ENCODE assay signal across 25 cellular contexts in the genomic region with DNA sequence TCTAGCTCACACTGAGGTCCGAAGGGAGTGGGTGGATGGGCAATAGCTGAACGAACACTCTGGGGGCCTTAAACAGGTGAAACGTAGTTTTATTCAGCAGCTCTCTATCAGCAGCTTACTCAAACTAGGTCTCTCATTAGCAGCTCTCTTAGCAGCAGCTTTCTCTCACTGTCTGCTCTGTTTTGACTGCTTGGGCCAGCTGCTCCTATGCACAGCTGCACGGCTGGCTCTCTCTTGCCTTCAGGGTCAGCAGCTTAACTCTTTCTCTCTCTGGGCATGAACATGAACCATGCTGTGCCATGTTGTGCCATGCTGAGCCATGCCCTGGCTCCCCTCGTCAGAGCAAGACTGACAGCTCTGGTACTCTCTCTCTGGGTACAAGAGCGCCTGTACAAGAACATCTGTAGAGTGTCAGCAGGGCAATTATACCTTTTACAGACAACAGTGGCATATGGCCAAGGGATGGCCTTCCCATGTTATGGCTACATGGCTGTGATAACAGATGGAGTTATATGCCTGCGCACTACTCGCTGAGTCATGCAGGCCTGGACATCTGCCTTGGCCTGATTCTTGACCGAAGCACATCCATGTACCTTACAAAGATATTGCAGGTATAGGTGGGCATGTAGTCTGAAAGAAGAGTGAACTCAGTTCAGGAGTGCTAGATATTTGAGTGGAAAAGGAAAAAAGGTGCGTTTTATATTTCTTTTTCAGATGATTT.
DNase-seq lines count a peak whose midpoint lies in the region; ATAC-seq and TF ChIP-seq lines count a peak whose summit lies in the region.
"Had no signal": no experiment of that assay in that cellular context is flagged by ENCODE, and none has a peak within 500 bp of the region (broad histone marks: within the 10 kb centered on the region; RNA-seq: fewer than 3 reads in every experiment).

No MANE protein-coding gene starts in this region.

- DNase-seq in NCI-H2171 treated with DMSO at 0.1 percent for 48 hours (lab: John Stamatoyannopoulos, UW) (peak; percentile 25), NCI-H2171 (lab: John Stamatoyannopoulos, UW) (no peak), LHCN-M2 (ENCODE audit: low read depth) (peak; percentile 71), endodermal cell (no peak), posterior vena cava (ENCODE audit: low spot score) (peak; percentile 32), mesendoderm (no peak), PC-9 (no peak)
- DNase-seq: 8988T; Caco-2; CD4-positive, alpha-beta memory T cell; DMS153; GOT3; Kasumi-1; MG63; NCI-H1417; NCI-H187 treated with DMSO at 0.1 percent for 48 hours; NCI-H2107; NCI-H2227 treated with DMSO at 0.1 percent for 48 hours; NCI-H510A; NCI-H748 treated with DMSO at 0.1 percent for 48 hours; Right ventricle myocardium superior; T-helper 1 cell had no signal

- H2AK5ac ChIP-seq in mesendoderm (ENCODE audit: low read length): no peak overlapping the region

- CTCF ChIA-PET in PC-9 (lab: Charles Lee): no interaction called here

- H3K9me3 ChIP-seq in endodermal cell (ENCODE audit: control insufficient read depth, low read length): no peaks in the 10 kb centered on the region
- H3K9me3 ChIP-seq in PC-9 (ENCODE audit: insufficient read depth, low read depth): no peaks in the 10 kb centered on the region
- H3K9me3 ChIP-seq: Caco-2, MG63 had no signal

- H3K18ac ChIP-seq in mesendoderm (ENCODE audit: low read length): no peak overlapping the region

- peaks cover 10% of the 10 kb centered on the region for H3K4me1 Mint-ChIP-seq in endodermal cell
- H3K4me1 Mint-ChIP-seq: CD4-positive, alpha-beta memory T cell had no signal

- H3K56ac ChIP-seq in mesendoderm (ENCODE audit: low read length): no peak overlapping the region

- H3K4me3 Mint-ChIP-seq in endodermal cell: no peak overlapping the region
- H3K4me3 Mint-ChIP-seq: CD4-positive, alpha-beta memory T cell had no signal

- H3K4ac ChIP-seq in mesendoderm (ENCODE audit: low read depth, low read length): no peak overlapping the region

- H4K5ac ChIP-seq in mesendoderm (ENCODE audit: low read length): no peak overlapping the region

- H3K4me1 ChIP-seq in endodermal cell (ENCODE audit: control insufficient read depth, insufficient read depth, low read length) (no peaks in the 10 kb centered on the region), mesendoderm (ENCODE audit: control insufficient read depth, low read depth, low read length) (no peaks in the 10 kb centered on the region), PC-9 (replicated peaks; ENCODE audit: insufficient read depth) (no peaks in the 10 kb centered on the region)
- H3K4me1 ChIP-seq: BLaER1 treated with 17β-estradiol and CSF1 and Interleukin-3, amounts not matched to agents 10 nM and 100 nM; Caco-2 had no signal

- H3K27me3 ChIP-seq in endodermal cell (ENCODE audit: control insufficient read depth, insufficient read depth, low read length, poor library complexity, severe bottlenecking) (no peaks in the 10 kb centered on the region), mesendoderm (ENCODE audit: insufficient read depth, low read length, poor library complexity) (no peaks in the 10 kb centered on the region), PC-9 (ENCODE audit: insufficient read depth, low read depth) (no peaks in the 10 kb centered on the region)
- H3K27me3 ChIP-seq: BLaER1 treated with 17β-estradiol and CSF1 and Interleukin-3, amounts not matched to agents 10 nM and 100 nM; MG63 had no signal

- peak overlapping the region; percentile 27 for H3K27ac Mint-ChIP-seq in endodermal cell
- H3K27ac Mint-ChIP-seq: CD4-positive, alpha-beta memory T cell had no signal

- no peak overlapping the region for H3K4me2 ChIP-seq in mesendoderm (ENCODE audit: low read length)
- H3K4me2 ChIP-seq in PC-9: no peak overlapping the region
- H3K4me2 ChIP-seq: BLaER1 treated with 17β-estradiol and CSF1 and Interleukin-3, amounts not matched to agents 10 nM and 100 nM had no signal

- H2BK5ac ChIP-seq in mesendoderm (ENCODE audit: low read length): no peak overlapping the region

- H3K36me3 ChIP-seq in endodermal cell (ENCODE audit: control insufficient read depth, insufficient read depth, low read length) (no peaks in the 10 kb centered on the region), mesendoderm (ENCODE audit: control insufficient read depth, insufficient read depth, low read length) (no peaks in the 10 kb centered on the region), PC-9 (ENCODE audit: low read depth) (no peaks in the 10 kb centered on the region)
- H3K36me3 ChIP-seq: BLaER1 treated with 17β-estradiol and CSF1 and Interleukin-3, amounts not matched to agents 10 nM and 100 nM; MG63 had no signal

- TF ChIP-seq CTCF in endodermal cell (conservative IDR thresholded peaks at IDR 0.05) (no peak), PC-9 (conservative IDR thresholded peaks at IDR 0.05) (no peak)

- no peaks in the 10 kb centered on the region for H3F3A ChIP-seq in PC-9 (ENCODE audit: insufficient read depth, low read depth)

- WGBS in endodermal cell (ENCODE audit: insufficient coverage in 1 of 2, insufficient read length in 1 of 2), 2 experiments: 81 to 83% methylated on average over 7 to 10 of the region's 10 CpGs
- WGBS in mesendoderm (ENCODE audit: extremely low coverage, insufficient coverage, low lambda C conversion rate): 100% methylated on average over 1 of the region's 10 CpGs

- intact Hi-C loops in posterior vena cava (cut with DNase I): no loop called here
- intact Hi-C loops in PC-9 (cut with micrococcal nuclease; ENCODE audit: unreplicated experiment): no loop called here

- H3K9ac ChIP-seq in endodermal cell (ENCODE audit: extremely low read depth, low read length, poor library complexity, severe bottlenecking): no peak overlapping the region
- no peak overlapping the region for H3K9ac ChIP-seq in mesendoderm (ENCODE audit: low read length)
- H3K9ac ChIP-seq: BLaER1 treated with 17β-estradiol and CSF1 and Interleukin-3, amounts not matched to agents 10 nM and 100 nM had no signal

- ATAC-seq in HG03439 (IDR thresholded peaks at IDR 0.05; ENCODE audit: unreplicated experiment): no peak
- ATAC-seq: HCT116 had no signal

- no peak overlapping the region for H2BK120ac ChIP-seq in mesendoderm (ENCODE audit: low read depth, low read length)

- no peaks in the 10 kb centered on the region for H3K79me1 ChIP-seq in mesendoderm (ENCODE audit: low read length)

- H3K27ac ChIP-seq in endodermal cell (ENCODE audit: low read depth, low read length): no peak overlapping the region
- H3K27ac ChIP-seq in mesendoderm (ENCODE audit: low read depth, low read length): no peak overlapping the region
- no peak overlapping the region for H3K27ac ChIP-seq in PC-9
- H3K27ac ChIP-seq: BLaER1 treated with 17β-estradiol and CSF1 and Interleukin-3, amounts not matched to agents 10 nM and 100 nM had no signal

- H2AFZ ChIP-seq in PC-9: no peak overlapping the region

- H3K36me3 Mint-ChIP-seq in endodermal cell (ENCODE audit: low read depth): peaks cover 4% of the 10 kb centered on the region

- H3K79me2 ChIP-seq in mesendoderm (ENCODE audit: control insufficient read depth, insufficient read depth, low read length): no peaks in the 10 kb centered on the region
- H3K79me2 ChIP-seq in PC-9 (ENCODE audit: low read depth): no peaks in the 10 kb centered on the region

- H3K4me3 ChIP-seq in endodermal cell (ENCODE audit: low read length) (no peak overlapping the region), mesendoderm (ENCODE audit: low read length) (no peak overlapping the region), PC-9 (no peak overlapping the region)
- H3K4me3 ChIP-seq: BLaER1 treated with 17β-estradiol and CSF1 and Interleukin-3, amounts not matched to agents 10 nM and 100 nM; MG63 had no signal

- no peak overlapping the region for H3K23ac ChIP-seq in mesendoderm (ENCODE audit: low read length)

- H2BK15ac ChIP-seq in mesendoderm (replicated peaks; ENCODE audit: low read depth): no peak overlapping the region

- no peaks in the 10 kb centered on the region for H4K20me1 ChIP-seq in PC-9 (ENCODE audit: insufficient read depth)
- H4K20me1 ChIP-seq: BLaER1 treated with 17β-estradiol and CSF1 and Interleukin-3, amounts not matched to agents 10 nM and 100 nM had no signal

- H3K27me3 Mint-ChIP-seq in endodermal cell (ENCODE audit: insufficient read depth): no peaks in the 10 kb centered on the region
- H3K27me3 Mint-ChIP-seq: CD4-positive, alpha-beta memory T cell had no signal

- no peaks in the 10 kb centered on the region for H3K9me2 ChIP-seq in PC-9 (ENCODE audit: insufficient read depth)

- no TSS peak for BruUV-seq in PC-9 (replicated peaks; lab: Mats Ljungman, UMichigan)

- H3K9me3 Mint-ChIP-seq in endodermal cell: peaks cover 2% of the 10 kb centered on the region

- no peak overlapping the region for H4K8ac ChIP-seq in mesendoderm (ENCODE audit: low read depth, low read length)

- POLR2A ChIA-PET in PC-9 (lab: Charles Lee; ENCODE audit: unreplicated experiment): interaction anchor here (0.5 kb wide), 1 partner anchor 35 kb away, joined by 3 read pairs; no protein-coding TSS in a partner anchor

Comparison
In these comparisons a context has a peak if more than half of its experiments do, and no peak if none do; other contexts are left out.
1. DNase-seq: peak in NCI-H2171 treated with DMSO at 0.1 percent for 48 hours (single experiment), LHCN-M2 (single experiment) and posterior vena cava (single experiment); none in NCI-H2171 (single experiment), endodermal cell (single experiment), mesendoderm (single experiment) and PC-9 (0 of 2).